Comparison of ENCODE assay signal across 1 cellular context in the genomic region with DNA sequence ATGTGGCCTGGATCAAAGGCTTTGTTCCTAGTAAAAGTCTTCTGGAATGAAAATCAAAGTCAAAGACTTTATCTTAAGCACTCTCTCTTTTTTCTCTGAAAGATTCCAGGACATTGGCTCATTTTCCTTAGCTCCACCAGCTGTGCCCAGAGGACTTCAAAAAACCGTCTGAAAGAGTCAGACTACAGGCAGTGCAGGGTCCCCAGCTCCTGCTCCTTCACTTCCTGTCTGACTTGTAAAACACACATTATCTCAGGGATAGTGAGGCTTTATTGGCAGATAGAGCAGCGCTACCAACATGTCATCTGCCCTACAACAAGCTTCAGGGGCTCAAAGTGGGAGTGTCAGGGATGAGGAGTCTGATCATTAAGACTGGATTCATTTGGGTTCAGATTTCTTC.
TF ChIP-seq lines count a peak whose summit lies in the region.

No MANE protein-coding gene starts in this region.

TF ChIP-seq in GM12878, 131 proteins besides CTCF, POLR2A, EP300 and RAD21:
- TF ChIP-seq ATF7 (IDR thresholded peaks at IDR 0.05; ENCODE audit: low read depth) (no peak), SUPT20H (IDR thresholded peaks at IDR 0.05; ENCODE audit: borderline replicate concordance, control insufficient read depth, low read depth, low read length) (no peak), SIN3A (IDR thresholded peaks at IDR 0.05; ENCODE audit: low read depth, low read length) (no peak), TAF1 (IDR thresholded peaks at IDR 0.05; ENCODE audit: borderline replicate concordance, low read depth, low read length) (no peak), ZNF384 (IDR thresholded peaks at IDR 0.05; ENCODE audit: borderline replicate concordance, low read depth, low read length) (no peak), ESRRA (IDR thresholded peaks at IDR 0.05; ENCODE audit: low read length) (no peak), CREB1 (IDR thresholded peaks at IDR 0.05; ENCODE audit: low read depth) (no peak), SREBF2 (IDR thresholded peaks at IDR 0.05; ENCODE audit: low read length) (no peak), YY1 (IDR thresholded peaks at IDR 0.05; ENCODE audit: low read depth, low read length) (no peak), PAX5 (IDR thresholded peaks at IDR 0.05; ENCODE audit: borderline replicate concordance, low read depth, low read length) (no peak), FOXK2 (IDR thresholded peaks at IDR 0.05) (no peak), SMAD1 (IDR thresholded peaks at IDR 0.05; ENCODE audit: low read depth, partially characterized antibody) (no peak), ZNF207 (IDR thresholded peaks at IDR 0.05; ENCODE audit: borderline replicate concordance) (no peak), NBN (IDR thresholded peaks at IDR 0.05) (no peak), RFX5 (IDR thresholded peaks at IDR 0.05; ENCODE audit: low read depth, low read length) (no peak), NFXL1 (IDR thresholded peaks at IDR 0.05; ENCODE audit: borderline replicate concordance) (no peak), FOXM1 (IDR thresholded peaks at IDR 0.05; ENCODE audit: low read depth, low read length) (no peak)
- TF ChIP-seq, protein P1, sequence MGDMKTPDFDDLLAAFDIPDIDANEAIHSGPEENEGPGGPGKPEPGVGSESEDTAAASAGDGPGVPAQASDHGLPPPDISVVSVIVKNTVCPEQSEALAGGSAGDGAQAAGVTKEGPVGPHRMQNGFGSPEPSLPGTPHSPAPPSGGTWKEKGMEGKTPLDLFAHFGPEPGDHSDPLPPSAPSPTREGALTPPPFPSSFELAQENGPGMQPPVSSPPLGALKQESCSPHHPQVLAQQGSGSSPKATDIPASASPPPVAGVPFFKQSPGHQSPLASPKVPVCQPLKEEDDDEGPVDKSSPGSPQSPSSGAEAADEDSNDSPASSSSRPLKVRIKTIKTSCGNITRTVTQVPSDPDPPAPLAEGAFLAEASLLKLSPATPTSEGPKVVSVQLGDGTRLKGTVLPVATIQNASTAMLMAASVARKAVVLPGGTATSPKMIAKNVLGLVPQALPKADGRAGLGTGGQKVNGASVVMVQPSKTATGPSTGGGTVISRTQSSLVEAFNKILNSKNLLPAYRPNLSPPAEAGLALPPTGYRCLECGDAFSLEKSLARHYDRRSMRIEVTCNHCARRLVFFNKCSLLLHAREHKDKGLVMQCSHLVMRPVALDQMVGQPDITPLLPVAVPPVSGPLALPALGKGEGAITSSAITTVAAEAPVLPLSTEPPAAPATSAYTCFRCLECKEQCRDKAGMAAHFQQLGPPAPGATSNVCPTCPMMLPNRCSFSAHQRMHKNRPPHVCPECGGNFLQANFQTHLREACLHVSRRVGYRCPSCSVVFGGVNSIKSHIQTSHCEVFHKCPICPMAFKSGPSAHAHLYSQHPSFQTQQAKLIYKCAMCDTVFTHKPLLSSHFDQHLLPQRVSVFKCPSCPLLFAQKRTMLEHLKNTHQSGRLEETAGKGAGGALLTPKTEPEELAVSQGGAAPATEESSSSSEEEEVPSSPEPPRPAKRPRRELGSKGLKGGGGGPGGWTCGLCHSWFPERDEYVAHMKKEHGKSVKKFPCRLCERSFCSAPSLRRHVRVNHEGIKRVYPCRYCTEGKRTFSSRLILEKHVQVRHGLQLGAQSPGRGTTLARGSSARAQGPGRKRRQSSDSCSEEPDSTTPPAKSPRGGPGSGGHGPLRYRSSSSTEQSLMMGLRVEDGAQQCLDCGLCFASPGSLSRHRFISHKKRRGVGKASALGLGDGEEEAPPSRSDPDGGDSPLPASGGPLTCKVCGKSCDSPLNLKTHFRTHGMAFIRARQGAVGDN (IDR thresholded peaks at IDR 0.05), result no peak
- TF ChIP-seq, protein P2, sequence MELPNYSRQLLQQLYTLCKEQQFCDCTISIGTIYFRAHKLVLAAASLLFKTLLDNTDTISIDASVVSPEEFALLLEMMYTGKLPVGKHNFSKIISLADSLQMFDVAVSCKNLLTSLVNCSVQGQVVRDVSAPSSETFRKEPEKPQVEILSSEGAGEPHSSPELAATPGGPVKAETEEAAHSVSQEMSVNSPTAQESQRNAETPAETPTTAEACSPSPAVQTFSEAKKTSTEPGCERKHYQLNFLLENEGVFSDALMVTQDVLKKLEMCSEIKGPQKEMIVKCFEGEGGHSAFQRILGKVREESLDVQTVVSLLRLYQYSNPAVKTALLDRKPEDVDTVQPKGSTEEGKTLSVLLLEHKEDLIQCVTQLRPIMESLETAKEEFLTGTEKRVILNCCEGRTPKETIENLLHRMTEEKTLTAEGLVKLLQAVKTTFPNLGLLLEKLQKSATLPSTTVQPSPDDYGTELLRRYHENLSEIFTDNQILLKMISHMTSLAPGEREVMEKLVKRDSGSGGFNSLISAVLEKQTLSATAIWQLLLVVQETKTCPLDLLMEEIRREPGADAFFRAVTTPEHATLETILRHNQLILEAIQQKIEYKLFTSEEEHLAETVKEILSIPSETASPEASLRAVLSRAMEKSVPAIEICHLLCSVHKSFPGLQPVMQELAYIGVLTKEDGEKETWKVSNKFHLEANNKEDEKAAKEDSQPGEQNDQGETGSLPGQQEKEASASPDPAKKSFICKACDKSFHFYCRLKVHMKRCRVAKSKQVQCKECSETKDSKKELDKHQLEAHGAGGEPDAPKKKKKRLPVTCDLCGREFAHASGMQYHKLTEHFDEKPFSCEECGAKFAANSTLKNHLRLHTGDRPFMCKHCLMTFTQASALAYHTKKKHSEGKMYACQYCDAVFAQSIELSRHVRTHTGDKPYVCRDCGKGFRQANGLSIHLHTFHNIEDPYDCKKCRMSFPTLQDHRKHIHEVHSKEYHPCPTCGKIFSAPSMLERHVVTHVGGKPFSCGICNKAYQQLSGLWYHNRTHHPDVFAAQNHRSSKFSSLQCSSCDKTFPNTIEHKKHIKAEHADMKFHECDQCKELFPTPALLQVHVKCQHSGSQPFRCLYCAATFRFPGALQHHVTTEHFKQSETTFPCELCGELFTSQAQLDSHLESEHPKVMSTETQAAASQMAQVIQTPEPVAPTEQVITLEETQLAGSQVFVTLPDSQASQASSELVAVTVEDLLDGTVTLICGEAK (IDR thresholded peaks at IDR 0.05; ENCODE audit: borderline replicate concordance), result no peak
- TF ChIP-seq, protein P3, sequence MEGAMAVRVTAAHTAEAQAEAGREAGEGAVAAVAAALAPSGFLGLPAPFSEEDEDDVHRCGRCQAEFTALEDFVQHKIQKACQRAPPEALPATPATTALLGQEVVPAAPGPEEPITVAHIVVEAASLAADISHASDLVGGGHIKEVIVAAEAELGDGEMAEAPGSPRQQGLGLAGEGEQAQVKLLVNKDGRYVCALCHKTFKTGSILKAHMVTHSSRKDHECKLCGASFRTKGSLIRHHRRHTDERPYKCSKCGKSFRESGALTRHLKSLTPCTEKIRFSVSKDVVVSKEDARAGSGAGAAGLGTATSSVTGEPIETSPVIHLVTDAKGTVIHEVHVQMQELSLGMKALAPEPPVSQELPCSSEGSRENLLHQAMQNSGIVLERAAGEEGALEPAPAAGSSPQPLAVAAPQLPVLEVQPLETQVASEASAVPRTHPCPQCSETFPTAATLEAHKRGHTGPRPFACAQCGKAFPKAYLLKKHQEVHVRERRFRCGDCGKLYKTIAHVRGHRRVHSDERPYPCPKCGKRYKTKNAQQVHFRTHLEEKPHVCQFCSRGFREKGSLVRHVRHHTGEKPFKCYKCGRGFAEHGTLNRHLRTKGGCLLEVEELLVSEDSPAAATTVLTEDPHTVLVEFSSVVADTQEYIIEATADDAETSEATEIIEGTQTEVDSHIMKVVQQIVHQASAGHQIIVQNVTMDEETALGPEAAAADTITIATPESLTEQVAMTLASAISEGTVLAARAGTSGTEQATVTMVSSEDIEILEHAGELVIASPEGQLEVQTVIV (IDR thresholded peaks at IDR 0.05; ENCODE audit: borderline replicate concordance, partially characterized antibody), result no peak
